Comparison of ENCODE assay signal across 15 cellular contexts in the genomic region with DNA sequence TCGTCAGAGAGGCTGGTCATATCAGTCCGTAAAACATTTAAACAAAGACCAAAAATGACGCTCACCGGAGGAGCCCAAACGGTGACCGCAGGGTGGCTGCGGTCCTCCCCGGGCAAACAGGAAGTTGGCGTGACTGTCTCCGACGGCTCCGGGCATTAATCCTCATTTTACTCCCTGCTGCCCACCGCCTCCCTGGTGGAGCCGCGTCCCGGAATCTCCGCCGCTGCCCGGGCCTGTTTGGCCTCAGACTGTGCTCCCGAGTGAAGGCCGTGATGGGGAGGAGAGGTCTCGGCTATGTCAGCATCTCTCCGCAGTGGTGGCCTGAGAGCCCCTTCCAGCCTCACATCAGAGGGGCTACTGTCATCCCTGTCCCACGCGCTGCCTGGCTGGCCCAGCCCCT. TPM values are rescaled to one million over a fixed set of nuclear protein-coding genes. Genes with fewer than 3 reads are reported as not detected.
"Had no signal": no experiment of that assay in that cellular context is flagged by ENCODE, and none has a peak within 500 bp of the region (broad histone marks: within the 10 kb centered on the region; RNA-seq: fewer than 3 reads in every experiment).

No MANE protein-coding gene starts in this region.

- H3K27ac ChIP-seq: parathyroid adenoma had no signal

- ATAC-seq: activated CD8-positive, alpha-beta T cell treated with anti-CD3 and anti-CD28 coated beads for 36 hours; activated T-cell treated with anti-CD3 and anti-CD28 coated beads, Interleukin-2, amount 50 U/mL, for 72 hours had no signal

- H3K4me3 ChIP-seq: left lung had no signal

- H3K4me3 Mint-ChIP-seq: activated CD8-positive, alpha-beta T cell treated with anti-CD3 and anti-CD28 coated beads for 36 hours; activated T-cell treated with anti-CD3 and anti-CD28 coated beads, Interleukin-2, amount 50 U/mL, for 72 hours; central memory CD8-positive, alpha-beta T cell; dendritic cell treated with granulocyte-macrophage colony-stimulating factor and Interleukin-4, amounts not matched to agents 40 ng/mL and 50 ng/mL, for 4 days; nephron progenitor cell had no signal

- H3K27ac Mint-ChIP-seq: activated CD8-positive, alpha-beta T cell treated with anti-CD3 and anti-CD28 coated beads for 36 hours; activated T-cell treated with anti-CD3 and anti-CD28 coated beads, Interleukin-2, amount 50 U/mL, for 72 hours; dendritic cell treated with granulocyte-macrophage colony-stimulating factor and Interleukin-4, amounts not matched to agents 40 ng/mL and 50 ng/mL, for 4 days; nephron progenitor cell had no signal

- H3K36me3 ChIP-seq: left lung had no signal

- H3K4me1 ChIP-seq: parathyroid adenoma had no signal

- H3K4me1 Mint-ChIP-seq: central memory CD8-positive, alpha-beta T cell had no signal

- H3K9me3 ChIP-seq: left lung, SK-N-SH had no signal

- DNase-seq: activated CD4-positive, alpha-beta T cell treated with anti-CD3 and anti-CD28 coated beads for 4 hours; activated CD8-positive, alpha-beta memory T cell treated with anti-CD3 and anti-CD28 coated beads, Interleukin-2, amount 50 U/mL, for 4 hours; activated T-cell treated with anti-CD3 and anti-CD28 coated beads, Interleukin-2, amount 50 U/mL, for 72 hours; nephron progenitor cell; retina; SK-N-SH; small intestine had no signal

- H3K9me3 Mint-ChIP-seq: activated CD8-positive, alpha-beta T cell treated with anti-CD3 and anti-CD28 coated beads for 36 hours; activated T-cell treated with anti-CD3 and anti-CD28 coated beads, Interleukin-2, amount 50 U/mL, for 72 hours; central memory CD8-positive, alpha-beta T cell; dendritic cell treated with granulocyte-macrophage colony-stimulating factor and Interleukin-4, amounts not matched to agents 40 ng/mL and 50 ng/mL, for 4 days; nephron progenitor cell had no signal

RNA-seq across cellular contexts. Expression of a gene that starts 9.9 kb away (rescaled TPM):
- polyA plus RNA-seq: SK-N-SH had no signal

RNA-seq across cellular contexts. Expression of a gene that starts 57.7 kb away (rescaled TPM):
- total RNA-seq: activated CD8-positive, alpha-beta T cell treated with anti-CD3 and anti-CD28 coated beads for 36 hours; activated T-cell treated with anti-CD3 and anti-CD28 coated beads, Interleukin-2, amount 50 U/mL, for 72 hours; left lung; mesenteric fat pad; T-helper 1 cell treated with Interleukin-12 subunit alpha and Interleukin-12 subunit beta and Interleukin-4 antibody, amounts not matched to agents 30 ng/mL and 1 ng/mL, for 36 hours had no signal
- polyA plus RNA-seq: esophagus, SK-N-SH, small intestine had no signal
